ENCODE assay signal across 13 cellular contexts in genomic region chr4:177583000-177583399, GRCh38.
DNase-seq lines count a peak whose midpoint lies in the region; FAIRE-seq and TF ChIP-seq lines count a peak whose summit lies in the region.
"Had no signal": no experiment of that assay in that cellular context is flagged by ENCODE, and none has a peak within 500 bp of the region (broad histone marks: within the 10 kb centered on the region; RNA-seq: fewer than 3 reads in every experiment).

No MANE protein-coding gene starts in this region.

- H3K4me3 ChIP-seq in bronchial epithelial cell (ENCODE audit: low read depth, low read length), result no peak overlapping the region
- H3K4me3 ChIP-seq: GM23338 had no signal

- in situ Hi-C loops in GM13977 (cut with MboI; ENCODE audit: low pct_unique_long_range_greater_than_20kb, low sequenced_read_pairs, unreplicated experiment), result no loop called here

- DNase-seq in EL, result peak; percentile 7
- DNase-seq in M059J (ENCODE audit: low read depth), result peak; percentile 19
- peak; percentile 43 for DNase-seq in bronchial epithelial cell (ENCODE audit: low read depth)
- DNase-seq in kidney tubule cell (ENCODE audit: low spot score), result peak; percentile 9
- DNase-seq in nephron progenitor cell, result no peak
- no peak for DNase-seq in NCI-H2081 (lab: John Stamatoyannopoulos, UW)
- DNase-seq in GM13977 (ENCODE audit: low spot score), result no peak
- DNase-seq: CD8-positive, alpha-beta T cell; KBM-7; NCI-H1048; NCI-H345 had no signal

- FAIRE-seq in bronchial epithelial cell (lab: Jason Lieb, UNC), result no peak
- FAIRE-seq: GM19239 had no signal

- no peaks in the 10 kb centered on the region for H3K36me3 Mint-ChIP-seq in nephron progenitor cell (ENCODE audit: low read depth)
- H3K36me3 Mint-ChIP-seq: CD8-positive, alpha-beta T cell had no signal

- H3K9me3 Mint-ChIP-seq in nephron progenitor cell, result no peaks in the 10 kb centered on the region
- H3K9me3 Mint-ChIP-seq: CD8-positive, alpha-beta T cell; GM23338 had no signal

- no peaks in the 10 kb centered on the region for H3K27me3 Mint-ChIP-seq in nephron progenitor cell (ENCODE audit: low read depth, poor library complexity)

- no peak overlapping the region for H3K4me3 Mint-ChIP-seq in nephron progenitor cell
- H3K4me3 Mint-ChIP-seq: CD8-positive, alpha-beta T cell; GM23338 had no signal

- TF ChIP-seq CTCF in bronchial epithelial cell (IDR thresholded peaks at IDR 0.05; ENCODE audit: insufficient read depth, low read length, severe bottlenecking) (no peak), nephron progenitor cell (IDR thresholded peaks at IDR 0.05) (no peak), GM13977 (IDR thresholded peaks at IDR 0.05; ENCODE audit: extremely low read depth, insufficient read depth, missing control alignments) (no peak)

- no peaks in the 10 kb centered on the region for H3K36me3 ChIP-seq in bronchial epithelial cell (ENCODE audit: control insufficient read depth, insufficient read depth, low read length)

- no peaks in the 10 kb centered on the region for H3K4me1 Mint-ChIP-seq in nephron progenitor cell

- H3K27me3 ChIP-seq in bronchial epithelial cell (ENCODE audit: control insufficient read depth, insufficient read depth, low read length), result no peaks in the 10 kb centered on the region

- no peak overlapping the region for H3K27ac Mint-ChIP-seq in nephron progenitor cell
- H3K27ac Mint-ChIP-seq: CD8-positive, alpha-beta T cell; GM23338 had no signal

Comparison
In these comparisons a context has a peak if more than half of its experiments do, and no peak if none do; other contexts are left out.
1. DNase-seq: peak in EL (single experiment), M059J (single experiment), bronchial epithelial cell (single experiment) and kidney tubule cell (single experiment); none in nephron progenitor cell (single experiment), NCI-H2081 (0 of 2) and GM13977 (single experiment).